ENCODE assay signal across 1 cellular context in the genomic region with DNA sequence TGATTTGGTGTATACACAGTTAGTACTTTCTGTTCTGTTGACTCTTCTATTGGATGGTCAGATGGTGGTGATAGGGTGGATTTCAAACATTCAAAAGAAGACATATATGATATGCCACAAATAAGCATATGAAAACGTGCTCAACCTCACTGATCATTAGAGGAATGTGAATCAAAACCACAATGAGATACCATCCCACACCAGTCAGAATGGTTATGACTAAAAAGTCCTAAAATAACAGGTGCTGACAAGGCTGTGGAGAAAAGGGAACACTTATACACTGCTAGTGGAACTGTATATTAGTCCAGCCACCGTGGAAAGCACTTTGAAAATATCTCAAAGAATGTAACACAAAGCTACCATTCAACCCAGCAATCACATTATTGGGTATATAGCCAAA.
TF ChIP-seq lines count a peak whose summit lies in the region.

No MANE protein-coding gene starts in this region.

TF ChIP-seq in WTC11, 78 proteins besides CTCF, POLR2A, EP300 and RAD21:
- TF ChIP-seq, protein P1, sequence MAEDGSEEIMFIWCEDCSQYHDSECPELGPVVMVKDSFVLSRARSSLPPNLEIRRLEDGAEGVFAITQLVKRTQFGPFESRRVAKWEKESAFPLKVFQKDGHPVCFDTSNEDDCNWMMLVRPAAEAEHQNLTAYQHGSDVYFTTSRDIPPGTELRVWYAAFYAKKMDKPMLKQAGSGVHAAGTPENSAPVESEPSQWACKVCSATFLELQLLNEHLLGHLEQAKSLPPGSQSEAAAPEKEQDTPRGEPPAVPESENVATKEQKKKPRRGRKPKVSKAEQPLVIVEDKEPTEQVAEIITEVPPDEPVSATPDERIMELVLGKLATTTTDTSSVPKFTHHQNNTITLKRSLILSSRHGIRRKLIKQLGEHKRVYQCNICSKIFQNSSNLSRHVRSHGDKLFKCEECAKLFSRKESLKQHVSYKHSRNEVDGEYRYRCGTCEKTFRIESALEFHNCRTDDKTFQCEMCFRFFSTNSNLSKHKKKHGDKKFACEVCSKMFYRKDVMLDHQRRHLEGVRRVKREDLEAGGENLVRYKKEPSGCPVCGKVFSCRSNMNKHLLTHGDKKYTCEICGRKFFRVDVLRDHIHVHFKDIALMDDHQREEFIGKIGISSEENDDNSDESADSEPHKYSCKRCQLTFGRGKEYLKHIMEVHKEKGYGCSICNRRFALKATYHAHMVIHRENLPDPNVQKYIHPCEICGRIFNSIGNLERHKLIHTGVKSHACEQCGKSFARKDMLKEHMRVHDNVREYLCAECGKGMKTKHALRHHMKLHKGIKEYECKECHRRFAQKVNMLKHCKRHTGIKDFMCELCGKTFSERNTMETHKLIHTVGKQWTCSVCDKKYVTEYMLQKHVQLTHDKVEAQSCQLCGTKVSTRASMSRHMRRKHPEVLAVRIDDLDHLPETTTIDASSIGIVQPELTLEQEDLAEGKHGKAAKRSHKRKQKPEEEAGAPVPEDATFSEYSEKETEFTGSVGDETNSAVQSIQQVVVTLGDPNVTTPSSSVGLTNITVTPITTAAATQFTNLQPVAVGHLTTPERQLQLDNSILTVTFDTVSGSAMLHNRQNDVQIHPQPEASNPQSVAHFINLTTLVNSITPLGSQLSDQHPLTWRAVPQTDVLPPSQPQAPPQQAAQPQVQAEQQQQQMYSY (CRISPR knock-in tag; IDR thresholded peaks at IDR 0.05), result no peak
- TF ChIP-seq, protein P2, sequence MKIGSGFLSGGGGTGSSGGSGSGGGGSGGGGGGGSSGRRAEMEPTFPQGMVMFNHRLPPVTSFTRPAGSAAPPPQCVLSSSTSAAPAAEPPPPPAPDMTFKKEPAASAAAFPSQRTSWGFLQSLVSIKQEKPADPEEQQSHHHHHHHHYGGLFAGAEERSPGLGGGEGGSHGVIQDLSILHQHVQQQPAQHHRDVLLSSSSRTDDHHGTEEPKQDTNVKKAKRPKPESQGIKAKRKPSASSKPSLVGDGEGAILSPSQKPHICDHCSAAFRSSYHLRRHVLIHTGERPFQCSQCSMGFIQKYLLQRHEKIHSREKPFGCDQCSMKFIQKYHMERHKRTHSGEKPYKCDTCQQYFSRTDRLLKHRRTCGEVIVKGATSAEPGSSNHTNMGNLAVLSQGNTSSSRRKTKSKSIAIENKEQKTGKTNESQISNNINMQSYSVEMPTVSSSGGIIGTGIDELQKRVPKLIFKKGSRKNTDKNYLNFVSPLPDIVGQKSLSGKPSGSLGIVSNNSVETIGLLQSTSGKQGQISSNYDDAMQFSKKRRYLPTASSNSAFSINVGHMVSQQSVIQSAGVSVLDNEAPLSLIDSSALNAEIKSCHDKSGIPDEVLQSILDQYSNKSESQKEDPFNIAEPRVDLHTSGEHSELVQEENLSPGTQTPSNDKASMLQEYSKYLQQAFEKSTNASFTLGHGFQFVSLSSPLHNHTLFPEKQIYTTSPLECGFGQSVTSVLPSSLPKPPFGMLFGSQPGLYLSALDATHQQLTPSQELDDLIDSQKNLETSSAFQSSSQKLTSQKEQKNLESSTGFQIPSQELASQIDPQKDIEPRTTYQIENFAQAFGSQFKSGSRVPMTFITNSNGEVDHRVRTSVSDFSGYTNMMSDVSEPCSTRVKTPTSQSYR (CRISPR knock-in tag; IDR thresholded peaks at IDR 0.05), result no peak
- TF ChIP-seq GRHL2 (CRISPR knock-in tag; IDR thresholded peaks at IDR 0.05; ENCODE audit: insufficient replicate concordance, severe bottlenecking) (no peak), OVOL2 (CRISPR knock-in tag; IDR thresholded peaks at IDR 0.05; ENCODE audit: borderline replicate concordance) (no peak), CREB1 (CRISPR knock-in tag; IDR thresholded peaks at IDR 0.05) (no peak), ZNF219 (CRISPR knock-in tag; IDR thresholded peaks at IDR 0.05; ENCODE audit: borderline replicate concordance) (no peak), IRF2 (CRISPR knock-in tag; IDR thresholded peaks at IDR 0.05; ENCODE audit: borderline replicate concordance, low read depth) (no peak), NFE2L1 (CRISPR knock-in tag; IDR thresholded peaks at IDR 0.05) (no peak), ZNF317 (CRISPR knock-in tag; IDR thresholded peaks at IDR 0.05; ENCODE audit: borderline replicate concordance, low read depth) (no peak)
- TF ChIP-seq, protein P3, sequence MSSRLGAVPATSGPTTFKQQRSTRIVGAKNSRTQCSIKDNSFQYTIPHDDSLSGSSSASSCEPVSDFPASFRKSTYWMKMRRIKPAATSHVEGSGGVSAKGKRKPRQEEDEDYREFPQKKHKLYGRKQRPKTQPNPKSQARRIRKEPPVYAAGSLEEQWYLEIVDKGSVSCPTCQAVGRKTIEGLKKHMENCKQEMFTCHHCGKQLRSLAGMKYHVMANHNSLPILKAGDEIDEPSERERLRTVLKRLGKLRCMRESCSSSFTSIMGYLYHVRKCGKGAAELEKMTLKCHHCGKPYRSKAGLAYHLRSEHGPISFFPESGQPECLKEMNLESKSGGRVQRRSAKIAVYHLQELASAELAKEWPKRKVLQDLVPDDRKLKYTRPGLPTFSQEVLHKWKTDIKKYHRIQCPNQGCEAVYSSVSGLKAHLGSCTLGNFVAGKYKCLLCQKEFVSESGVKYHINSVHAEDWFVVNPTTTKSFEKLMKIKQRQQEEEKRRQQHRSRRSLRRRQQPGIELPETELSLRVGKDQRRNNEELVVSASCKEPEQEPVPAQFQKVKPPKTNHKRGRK (CRISPR knock-in tag; IDR thresholded peaks at IDR 0.05; ENCODE audit: borderline replicate concordance), result no peak
TF ChIP-seq in WTC11: peak in this region for 0.
